In genomic region chr19:33963514-33963913, GRCh38 we compare ENCODE assay signal across 24 cellular contexts.
"Had no signal": no experiment of that assay in that cellular context is flagged by ENCODE, and none has a peak within 500 bp of the region (broad histone marks: within the 10 kb centered on the region; RNA-seq: fewer than 3 reads in every experiment).

No MANE protein-coding gene starts in this region.

- DNase-seq: effector CD4-positive, alpha-beta T cell; effector memory CD4-positive, alpha-beta T cell; erythroblast; foreskin keratinocyte; heart left ventricle; hypothalamus; immature natural killer cell; islet precursor cell; kidney; kidney glomerular epithelial cell; left colon; left lung; left ventricle myocardium superior; lower lobe of right lung; mesenchymal stem cell; mucosa of descending colon; naive B cell had no signal

- H3K4me1 ChIP-seq: foreskin keratinocyte, gastroesophageal sphincter, heart left ventricle, left lung, lower lobe of right lung had no signal

- H3K4me1 Mint-ChIP-seq: immature natural killer cell, mesothelial cell of epicardium, naive B cell had no signal

- H3K27me3 ChIP-seq: foreskin keratinocyte, hepatocyte, left lung had no signal

- H3K36me3 Mint-ChIP-seq: mesothelial cell of epicardium had no signal

- H3K4me3 ChIP-seq: coronary artery, gastroesophageal sphincter, heart left ventricle, hepatocyte, left lung, lower lobe of right lung, mucosa of descending colon had no signal

- H3K36me3 ChIP-seq: gastroesophageal sphincter, heart left ventricle, left lung, lower lobe of right lung had no signal

- H3K4me3 Mint-ChIP-seq: dendritic cell treated with granulocyte-macrophage colony-stimulating factor and Interleukin-4, amounts not matched to agents 40 ng/mL and 50 ng/mL, for 4 days; immature natural killer cell; mesothelial cell of epicardium had no signal

- ATAC-seq: esophagus mucosa, foreskin keratinocyte, gastroesophageal sphincter, heart left ventricle, left colon, left lung, left ventricle myocardium superior, lower lobe of right lung, mucosa of descending colon had no signal

- H3K27ac Mint-ChIP-seq: dendritic cell treated with granulocyte-macrophage colony-stimulating factor and Interleukin-4, amounts not matched to agents 40 ng/mL and 50 ng/mL, for 4 days; immature natural killer cell; mesothelial cell of epicardium; naive B cell had no signal

- H3K27ac ChIP-seq: coronary artery, epithelial cell of prostate, foreskin keratinocyte, gastroesophageal sphincter, heart left ventricle, hepatocyte, left lung, lower lobe of right lung had no signal

- H3K9me3 ChIP-seq: mucosa of descending colon had no signal
